In genomic region chrX:54230440-54231148, GRCh38 we compare ENCODE assay signal across 13 cellular contexts. TPM values are rescaled to one million over a fixed set of nuclear protein-coding genes. Genes with fewer than 3 reads are reported as not detected.
DNase-seq lines count a peak whose midpoint lies in the region; ATAC-seq and TF ChIP-seq lines count a peak whose summit lies in the region.
"Had no signal": no experiment of that assay in that cellular context is flagged by ENCODE, and none has a peak within 500 bp of the region (broad histone marks: within the 10 kb centered on the region; RNA-seq: fewer than 3 reads in every experiment).

No MANE protein-coding gene starts in this region.

- H3K9me3 ChIP-seq in adipocyte (ENCODE audit: control insufficient read depth, low read length) (peaks cover 8% of the 10 kb centered on the region), fibroblast of lung (ENCODE audit: control insufficient read depth, insufficient read depth, low read depth, low read length) (no peaks in the 10 kb centered on the region), right lobe of liver (no peaks in the 10 kb centered on the region), MG63 (no peaks in the 10 kb centered on the region), T-helper 17 cell (ENCODE audit: control insufficient read depth, low read length, poor library complexity, severe bottlenecking) (no peaks in the 10 kb centered on the region)
- H3K9me3 ChIP-seq in effector memory CD4-positive, alpha-beta T cell (ENCODE audit: control insufficient read depth, low read length), result no peaks in the 10 kb centered on the region
- H3K9me3 ChIP-seq: Caco-2 had no signal

- H3K36me3 ChIP-seq in adipocyte (ENCODE audit: control insufficient read depth, insufficient read depth, low read length, severe bottlenecking) (no peaks in the 10 kb centered on the region), fibroblast of lung (ENCODE audit: control insufficient read depth, insufficient read depth, low read length) (no peaks in the 10 kb centered on the region), right lobe of liver (no peaks in the 10 kb centered on the region), MG63 (no peaks in the 10 kb centered on the region)
- H3K36me3 ChIP-seq in effector memory CD4-positive, alpha-beta T cell (ENCODE audit: control insufficient read depth, insufficient read depth, low read length), result no peaks in the 10 kb centered on the region

- H3K4me1 ChIP-seq in adipocyte (ENCODE audit: control insufficient read depth, insufficient read depth, low read length) (no peaks in the 10 kb centered on the region), fibroblast of lung (ENCODE audit: control insufficient read depth, extremely low read depth, insufficient read depth, low read length) (no peaks in the 10 kb centered on the region), right lobe of liver (no peaks in the 10 kb centered on the region)
- H3K4me1 ChIP-seq in effector memory CD4-positive, alpha-beta T cell (ENCODE audit: control insufficient read depth, insufficient read depth, low read length, poor library complexity, severe bottlenecking), result no peaks in the 10 kb centered on the region
- H3K4me1 ChIP-seq: Caco-2 had no signal

- H3K9ac ChIP-seq in adipocyte (ENCODE audit: low read length) (no peak overlapping the region), fibroblast of lung (ENCODE audit: insufficient read depth, low read length) (no peak overlapping the region)

- intact Hi-C loops in right lobe of liver (cut with DNase I), result no loop called here

- H3K4me2 ChIP-seq in fibroblast of lung (ENCODE audit: extremely low read depth, insufficient read depth, low read length), result peak overlapping the region; percentile 25

- H3K4me3 ChIP-seq in AG10803 (ENCODE audit: low read length) (no peak overlapping the region), adipocyte (ENCODE audit: low read length) (no peak overlapping the region), fibroblast of lung (replicated peaks in 1 of 4; ENCODE audit: control extremely low read depth in 1 of 4, insufficient read depth in 1 of 4, low read depth in 3 of 4, low read length in 4 of 4) (no peak overlapping the region), right lobe of liver (no peak overlapping the region), MG63 (no peak overlapping the region)
- no peak overlapping the region for H3K4me3 ChIP-seq in effector memory CD4-positive, alpha-beta T cell (ENCODE audit: insufficient read depth, low read depth, low read length, poor library complexity, severe bottlenecking)

- H2AFZ ChIP-seq in fibroblast of lung (ENCODE audit: low read length), result no peak overlapping the region

- H3K27ac ChIP-seq in fibroblast of lung (ENCODE audit: insufficient read depth, low read length), result no peak overlapping the region
- peak overlapping the region in 2 of 3 donors; percentile 28 to 55 for H3K27ac ChIP-seq in right lobe of liver
- no peak overlapping the region for H3K27ac ChIP-seq in effector memory CD4-positive, alpha-beta T cell (ENCODE audit: insufficient read depth, low read length, poor library complexity, severe bottlenecking)

- H3K4me1 Mint-ChIP-seq in T-helper 17 cell, result no peaks in the 10 kb centered on the region
- H3K4me1 Mint-ChIP-seq: CD14-positive monocyte had no signal

- no peaks in the 10 kb centered on the region for H4K20me1 ChIP-seq in fibroblast of lung (ENCODE audit: control insufficient read depth, extremely low read depth, insufficient read depth, low read length)

- ATAC-seq in right lobe of liver (peak; percentile 40 to 94 (median 67)), T-helper 17 cell (no peak)
- ATAC-seq: PC-3 had no signal

- H3K4me3 Mint-ChIP-seq in T-helper 17 cell, result no peak overlapping the region
- H3K4me3 Mint-ChIP-seq: CD14-positive monocyte had no signal

- no peak overlapping the region for H3K27ac Mint-ChIP-seq in T-helper 17 cell

- H3K79me2 ChIP-seq in fibroblast of lung (ENCODE audit: control insufficient read depth, insufficient read depth, low read length), result no peaks in the 10 kb centered on the region

- H3K27me3 ChIP-seq in adipocyte (replicated peaks; ENCODE audit: control insufficient read depth, insufficient read depth, low read length), result no peaks in the 10 kb centered on the region
- H3K27me3 ChIP-seq in fibroblast of lung (ENCODE audit: control insufficient read depth, insufficient read depth, low read length), result no peaks in the 10 kb centered on the region
- no peaks in the 10 kb centered on the region for H3K27me3 ChIP-seq in right lobe of liver
- no peaks in the 10 kb centered on the region for H3K27me3 ChIP-seq in MG63
- H3K27me3 ChIP-seq in effector memory CD4-positive, alpha-beta T cell (replicated peaks; ENCODE audit: control insufficient read depth, insufficient read depth, low read length, poor library complexity, severe bottlenecking), result no peaks in the 10 kb centered on the region

- H3K36me3 Mint-ChIP-seq in T-helper 17 cell (ENCODE audit: low read depth), result no peaks in the 10 kb centered on the region
- H3K36me3 Mint-ChIP-seq: CD14-positive monocyte had no signal

- H3K27me3 Mint-ChIP-seq in T-helper 17 cell, result no peaks in the 10 kb centered on the region

- no peak for TF ChIP-seq CTCF in AG10803 (conservative IDR thresholded peaks at IDR 0.05; ENCODE audit: low read length)
- no peak for TF ChIP-seq CTCF in fibroblast of lung (conservative IDR thresholded peaks at IDR 0.05 in 1 of 2, IDR thresholded peaks at IDR 0.05 in 1 of 2; ENCODE audit: low read depth in 1 of 2, low read length in 2 of 2)
- no peak for TF ChIP-seq CTCF in right lobe of liver (IDR thresholded peaks at IDR 0.05)

- no peak for TF ChIP-seq POLR2A in right lobe of liver (IDR thresholded peaks at IDR 0.05)

- peak; percentile 31 for DNase-seq in AG10803 (ENCODE audit: low read depth)
- peak; percentile 60 for DNase-seq in adipocyte (ENCODE audit: low read depth)
- DNase-seq in fibroblast of lung (ENCODE audit: low read depth in 2 of 2), result peak; percentile 41 to 43
- DNase-seq in right lobe of liver, result no peak
- no peak for DNase-seq in MG63
- DNase-seq in T-helper 17 cell, result no peak
- no peak for DNase-seq in NCI-H2107 treated with DMSO at 0.1 percent for 48 hours (lab: John Stamatoyannopoulos, UW; ENCODE audit: unreplicated experiment)
- no peak for DNase-seq in effector memory CD4-positive, alpha-beta T cell
- DNase-seq: Caco-2, NCI-H1048, NCI-H1694, PC-3 had no signal

- WGBS in right lobe of liver (ENCODE audit: insufficient coverage, low coverage, low lambda C conversion rate, missing lambda C conversion rate), result 58% methylated on average over 4 of the region's 4 CpGs

RNA-seq across cellular contexts. Expression of gene FAM120C, which starts 47.5 kb away (rescaled TPM):
- 4.6 and 6.9 TPM in 2 replicates for total RNA-seq in fibroblast of lung
- 4.7 and 4.8 TPM in 2 replicates for polyA plus RNA-seq in fibroblast of lung
- polyA plus RNA-seq in fibroblast of lung (2012), result 2.9 and 3.2 TPM in 2 replicates
- polyA minus RNA-seq in fibroblast of lung (ENCODE audit: low replicate concordance), result 8.5 and 10.8 TPM in 2 replicates
- total RNA-seq in right lobe of liver, result 1 to 10 TPM; 2.9 to 5.0 (median 4.3) TPM
- total RNA-seq in MG63 (2014; rRNA removed; shearing (Covaris generic); ENCODE audit: low replicate concordance), result 6.0 and 10.7 TPM in 2 replicates
- total RNA-seq in T-helper 17 cell, result 10 to 100 TPM; 13.5 to 14.0 TPM

Comparison
In these comparisons a context has a peak if more than half of its experiments do, and no peak if none do; other contexts are left out.
1. DNase-seq: peak in AG10803 (single experiment), adipocyte (single experiment) and fibroblast of lung (2 of 2); none in right lobe of liver (0 of 3), MG63 (single experiment), T-helper 17 cell (0 of 3), NCI-H2107 treated with DMSO at 0.1 percent for 48 hours (single experiment) and effector memory CD4-positive, alpha-beta T cell (0 of 3).
2. H3K27ac ChIP-seq: peak in right lobe of liver (2 of 3); none in fibroblast of lung (single experiment) and effector memory CD4-positive, alpha-beta T cell (single experiment).